ENCODE assay signal across 11 cellular contexts in the genomic region with DNA sequence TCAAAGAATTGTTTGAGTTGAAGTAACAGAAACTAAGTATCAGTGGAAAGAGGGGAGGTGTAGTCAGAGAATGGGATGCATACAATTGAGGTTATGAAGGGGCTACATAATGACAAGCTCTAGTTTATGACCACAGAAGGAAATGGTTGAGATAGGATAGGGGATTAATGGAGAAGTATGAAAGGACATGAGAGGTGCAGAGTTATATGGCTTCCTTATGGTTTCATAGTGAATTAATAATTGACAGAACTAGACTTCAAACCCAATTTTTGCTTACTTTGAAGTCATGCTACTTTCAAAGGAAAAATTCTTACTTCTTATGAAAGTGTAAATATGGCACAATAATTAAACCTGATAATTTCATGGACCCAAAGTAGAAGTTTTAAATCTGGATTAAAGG.
"Had no signal": no experiment of that assay in that cellular context is flagged by ENCODE, and none has a peak within 500 bp of the region (broad histone marks: within the 10 kb centered on the region; RNA-seq: fewer than 3 reads in every experiment).

No MANE protein-coding gene starts in this region.

- H3K27ac ChIP-seq: GM23248 had no signal

- FAIRE-seq: H1, H54 had no signal

- H3K4me3 ChIP-seq: GM23248, GM23338, HAP-1 had no signal

- H3K36me3 ChIP-seq: HAP-1 had no signal

- H3K9me3 ChIP-seq: HAP-1 had no signal

- DNase-seq: GM23248, GOT3, H7, H9, HCEC 1CT, HFFc6 had no signal

- H3K4me1 ChIP-seq: HAP-1 had no signal

- ATAC-seq: GM23338, HCT116 had no signal
